8 cellular contexts compared by ENCODE assay signal in the genomic region with DNA sequence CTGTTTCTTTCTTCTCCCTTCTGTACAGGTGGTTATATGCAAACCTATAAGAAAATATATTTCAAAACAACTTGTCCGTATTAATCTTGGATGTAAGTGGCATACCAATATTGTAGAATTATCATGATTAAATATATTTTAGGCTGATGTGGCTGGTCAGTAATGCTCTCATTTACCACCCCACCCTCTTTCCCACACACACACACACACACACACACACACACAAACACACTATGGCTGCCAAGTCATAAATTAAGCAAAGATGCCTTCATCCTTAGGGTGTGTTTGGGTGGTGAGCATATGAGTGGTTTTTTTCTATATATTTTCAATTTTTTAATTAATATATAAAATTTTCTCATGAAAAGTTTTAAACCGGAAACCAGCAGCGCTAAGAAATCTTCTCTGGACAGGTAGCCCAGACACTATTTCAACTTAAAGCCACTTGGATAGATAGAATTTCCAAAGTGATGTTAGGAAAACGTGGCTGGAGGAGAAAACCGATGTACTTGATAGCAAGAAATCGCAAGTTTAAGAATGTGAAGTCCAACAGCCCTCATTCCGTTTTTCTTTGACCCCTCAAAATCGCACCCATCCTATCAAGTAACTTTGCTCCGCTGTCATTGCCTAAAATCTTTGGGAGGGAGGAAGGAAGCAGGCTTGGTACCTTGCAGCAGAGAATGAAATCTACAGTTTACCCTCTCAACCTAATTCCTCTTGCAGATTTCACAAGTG.
A peak's percentile ranks its signal among the peaks of the same experiment; 100 is the strongest.
DNase-seq lines count a peak whose midpoint lies in the region; ATAC-seq and TF ChIP-seq lines count a peak whose summit lies in the region.

No MANE protein-coding gene starts in this region.

- no peak for DNase-seq in activated CD4-positive, alpha-beta T cell treated with anti-CD3 and anti-CD28 coated beads for 36 hours
- DNase-seq in activated CD4-positive, alpha-beta T cell treated with anti-CD3 and anti-CD28 coated beads for 1 hour, result no peak
- no peak for DNase-seq in activated naive CD8-positive, alpha-beta T cell treated with anti-CD3 and anti-CD28 coated beads, Interleukin-2, amount 10 ng/mL, durations not matched to agents 7 days and 5 days
- DNase-seq in kidney tubule cell (ENCODE audit: low spot score) (peak; percentile 37), testis (no peak), GM13976 (ENCODE audit: low spot score) (no peak), nucleus accumbens (lab: John Stamatoyannopoulos, UW) (no peak)
- no peak for DNase-seq in activated effector memory CD4-positive, alpha-beta T cell treated with anti-CD3 and anti-CD28 coated beads, Interleukin-2, amount 50 U/mL, for 16 hours

- H3K4me3 Mint-ChIP-seq in activated CD4-positive, alpha-beta T cell treated with anti-CD3 and anti-CD28 coated beads for 36 hours, result peak overlapping the region; percentile 97
- H3K4me3 Mint-ChIP-seq in activated naive CD8-positive, alpha-beta T cell treated with anti-CD3 and anti-CD28 coated beads, Interleukin-2, amount 10 ng/mL, durations not matched to agents 7 days and 5 days, result peak overlapping the region; percentile 95

- peaks cover 50% of the 10 kb centered on the region for H3K36me3 Mint-ChIP-seq in activated CD4-positive, alpha-beta T cell treated with anti-CD3 and anti-CD28 coated beads for 36 hours (ENCODE audit: low read depth)
- peaks cover 33% of the 10 kb centered on the region for H3K36me3 Mint-ChIP-seq in activated naive CD8-positive, alpha-beta T cell treated with anti-CD3 and anti-CD28 coated beads, Interleukin-2, amount 10 ng/mL, durations not matched to agents 7 days and 5 days

- CTCF ChIA-PET in activated CD4-positive, alpha-beta T cell treated with anti-CD3 and anti-CD28 coated beads for 36 hours (lab: Charles Lee), result no interaction called here

- TF ChIP-seq CTCF in testis (IDR thresholded peaks at IDR 0.05) (no peak), GM13976 (IDR thresholded peaks at IDR 0.05; ENCODE audit: borderline replicate concordance, control extremely low read depth, extremely low read depth, insufficient read depth, missing control alignments) (no peak)

- H3K9me3 ChIP-seq in testis, result no peaks in the 10 kb centered on the region

- no peak overlapping the region for H3K27ac ChIP-seq in testis

- peaks cover 5% of the 10 kb centered on the region for H3K4me1 ChIP-seq in testis

- no peaks in the 10 kb centered on the region for H3K27me3 Mint-ChIP-seq in activated CD4-positive, alpha-beta T cell treated with anti-CD3 and anti-CD28 coated beads for 36 hours
- no peaks in the 10 kb centered on the region for H3K27me3 Mint-ChIP-seq in activated naive CD8-positive, alpha-beta T cell treated with anti-CD3 and anti-CD28 coated beads, Interleukin-2, amount 10 ng/mL, durations not matched to agents 7 days and 5 days

- no peaks in the 10 kb centered on the region for H3K36me3 ChIP-seq in testis (ENCODE audit: low read depth, missing control alignments)

- peaks cover 3% of the 10 kb centered on the region for H3K9me3 Mint-ChIP-seq in activated CD4-positive, alpha-beta T cell treated with anti-CD3 and anti-CD28 coated beads for 36 hours (ENCODE audit: low read depth)
- H3K9me3 Mint-ChIP-seq in activated naive CD8-positive, alpha-beta T cell treated with anti-CD3 and anti-CD28 coated beads, Interleukin-2, amount 10 ng/mL, durations not matched to agents 7 days and 5 days, result peaks cover 5% of the 10 kb centered on the region

- WGBS in testis, 2 donors, result 36 to 38% methylated on average over 9 of the region's 9 CpGs

- peak overlapping the region; percentile 40 to 56 for H3K4me3 ChIP-seq in testis

- no peaks in the 10 kb centered on the region for H3K27me3 ChIP-seq in testis

- intact Hi-C loops in activated CD4-positive, alpha-beta T cell treated with anti-CD3 and anti-CD28 coated beads for 36 hours (cut with DNase I, micrococcal nuclease), result loop anchor here in 1 of 2 experiments (5.0 to 10.0 kb wide), 2 partner anchors 209 to 522 kb away; no protein-coding TSS in a partner anchor
- intact Hi-C loops in testis (cut with DNase I; ENCODE audit: low total_unique reads), result no loop called here

- in situ Hi-C loops in GM13976 (cut with MboI; ENCODE audit: low sequenced_read_pairs, unreplicated experiment), result no loop called here

- ATAC-seq in activated CD4-positive, alpha-beta T cell treated with anti-CD3 and anti-CD28 coated beads for 36 hours, result no peak
- no peak for ATAC-seq in activated naive CD8-positive, alpha-beta T cell treated with anti-CD3 and anti-CD28 coated beads, Interleukin-2, amount 10 ng/mL, durations not matched to agents 7 days and 5 days (ENCODE audit: low read depth)

- POLR2A ChIA-PET in activated CD4-positive, alpha-beta T cell treated with anti-CD3 and anti-CD28 coated beads for 36 hours (lab: Charles Lee), result no interaction called here
- POLR2A ChIA-PET in activated naive CD8-positive, alpha-beta T cell treated with anti-CD3 and anti-CD28 coated beads, Interleukin-2, amount 10 ng/mL, durations not matched to agents 7 days and 5 days (lab: Charles Lee), result interaction anchor here (0.7 to 1.0 kb wide), 4 partner anchors 19 to 235 kb away, joined by 3 to 5 read pairs (median 3); a partner anchor contains a TSS

- H3K4me1 Mint-ChIP-seq in activated CD4-positive, alpha-beta T cell treated with anti-CD3 and anti-CD28 coated beads for 36 hours, result peaks cover 79% of the 10 kb centered on the region
- H3K4me1 Mint-ChIP-seq in activated naive CD8-positive, alpha-beta T cell treated with anti-CD3 and anti-CD28 coated beads, Interleukin-2, amount 10 ng/mL, durations not matched to agents 7 days and 5 days, result peaks cover 53% of the 10 kb centered on the region

- peak overlapping the region; percentile 93 for H3K27ac Mint-ChIP-seq in activated CD4-positive, alpha-beta T cell treated with anti-CD3 and anti-CD28 coated beads for 36 hours
- peak overlapping the region; percentile 92 for H3K27ac Mint-ChIP-seq in activated naive CD8-positive, alpha-beta T cell treated with anti-CD3 and anti-CD28 coated beads, Interleukin-2, amount 10 ng/mL, durations not matched to agents 7 days and 5 days

- no peak for TF ChIP-seq POLR2A in testis (IDR thresholded peaks at IDR 0.05)
